15 cellular contexts compared by ENCODE assay signal in genomic region chr1:205144751-205145150, GRCh38. TPM values are rescaled to one million over a fixed set of nuclear protein-coding genes. Genes with fewer than 3 reads are reported as not detected.
DNase-seq lines count a peak whose midpoint lies in the region; ATAC-seq, FAIRE-seq and TF ChIP-seq lines count a peak whose summit lies in the region.
"Had no signal": no experiment of that assay in that cellular context is flagged by ENCODE, and none has a peak within 500 bp of the region (broad histone marks: within the 10 kb centered on the region; RNA-seq: fewer than 3 reads in every experiment).

No MANE protein-coding gene starts in this region.

- H2AFZ ChIP-seq in PC-9 (no peak overlapping the region), endothelial cell of umbilical vein (ENCODE audit: low read depth, low read length) (no peak overlapping the region)

- H3K9me1 ChIP-seq in endothelial cell of umbilical vein (replicated peaks; ENCODE audit: control insufficient read depth, extremely low read depth, insufficient read depth, low read length) = no peaks in the 10 kb centered on the region

- ATAC-seq in CD4-positive, alpha-beta T cell (ENCODE audit: poor library complexity) = no peak
- ATAC-seq: activated CD8-positive, alpha-beta memory T cell treated with anti-CD3 and anti-CD28 coated beads, Interleukin-2, amount 10 ng/mL, durations not matched to agents 7 days and 5 days had no signal

- POLR2A ChIA-PET in CD4-positive, alpha-beta T cell (lab: Charles Lee) = no interaction called here
- POLR2A ChIA-PET in PC-9 (lab: Charles Lee; ENCODE audit: unreplicated experiment) = interaction anchor here (0.9 kb wide), 1 partner anchor 177 kb away, joined by 4 read pairs; the partner anchor contains the start of gene NUAK2
- POLR2A ChIA-PET in endothelial cell of umbilical vein (lab: Charles Lee) = no interaction called here

- H3K79me2 ChIP-seq in PC-9 (ENCODE audit: low read depth) (no peaks in the 10 kb centered on the region), endothelial cell of umbilical vein (ENCODE audit: control insufficient read depth, insufficient read depth, low read length) (no peaks in the 10 kb centered on the region)

- no peaks in the 10 kb centered on the region for H3K27me3 Mint-ChIP-seq in CD4-positive, alpha-beta T cell
- H3K27me3 Mint-ChIP-seq: activated CD8-positive, alpha-beta memory T cell treated with anti-CD3 and anti-CD28 coated beads, Interleukin-2, amount 10 ng/mL, durations not matched to agents 7 days and 5 days had no signal

- no peak overlapping the region for H3K27ac ChIP-seq in CD4-positive, alpha-beta T cell (ENCODE audit: low read depth, low read length)
- H3K27ac ChIP-seq in PC-9 = no peak overlapping the region
- H3K27ac ChIP-seq in endothelial cell of umbilical vein (ENCODE audit: insufficient read depth, low read depth, low read length) = peak overlapping the region; percentile 75
- no peak overlapping the region for H3K27ac ChIP-seq in substantia nigra (ENCODE audit: low read depth, low read length, poor library complexity, severe bottlenecking)
- H3K27ac ChIP-seq in kidney (ENCODE audit: low read depth in 2 of 2, low read length in 2 of 2) = no peak overlapping the region
- H3K27ac ChIP-seq: suprapubic skin had no signal

- H3K36me3 Mint-ChIP-seq in CD4-positive, alpha-beta T cell (ENCODE audit: low read depth) = peaks cover 39% of the 10 kb centered on the region

- DNase-seq in CD4-positive, alpha-beta T cell = no peak
- DNase-seq in PC-9 (peak in 1 of 2 experiments; percentile 46), endothelial cell of umbilical vein (ENCODE audit: low read depth, low spot score) (peak; percentile 74), non-pigmented ciliary epithelial cell (ENCODE audit: low read depth) (peak; percentile 40), substantia nigra (lab: John Stamatoyannopoulos, UW) (no peak), OCI-M2 (lab: John Stamatoyannopoulos, UW; ENCODE audit: unreplicated experiment) (no peak), AML-193 (lab: John Stamatoyannopoulos, UW) (no peak), kidney (no peak)
- DNase-seq: activated CD8-positive, alpha-beta memory T cell treated with anti-CD3 and anti-CD28 coated beads, Interleukin-2, amount 10 ng/mL, durations not matched to agents 7 days and 5 days; caudate nucleus; NCI-H510A treated with DMSO at 0.1 percent for 48 hours; stimulated activated CD4-positive, alpha-beta T cell treated with anti-CD3 and anti-CD28 coated beads, Interleukin-2, amount 100 ng/mL, for 24 hours had no signal

- BruUV-seq in PC-9 (replicated peaks; lab: Mats Ljungman, UMichigan) (no TSS peak), endothelial cell of umbilical vein (replicated peaks; lab: Mats Ljungman, UMichigan) (no TSS peak)

- H3K36me3 ChIP-seq in PC-9 (ENCODE audit: low read depth) (no peaks in the 10 kb centered on the region), endothelial cell of umbilical vein (ENCODE audit: control insufficient read depth in 2 of 2, extremely low read depth in 1 of 2, insufficient read depth in 2 of 2, low read length in 2 of 2) (peaks cover 2 to 3% of the 10 kb centered on the region in 2 experiments), kidney (ENCODE audit: control insufficient read depth in 1 of 2, insufficient read depth in 2 of 2, low read length in 2 of 2) (peaks cover 8 to 14% of the 10 kb centered on the region in 2 donors)

- CTCF ChIA-PET in CD4-positive, alpha-beta T cell (lab: Charles Lee) = no interaction called here
- CTCF ChIA-PET in PC-9 (lab: Charles Lee) (interaction anchor here (0.5 to 0.6 kb wide), 4 partner anchors 28 to 341 kb away, joined by 3 to 4 read pairs (median 4); partner anchors contain the start of gene TMCC2), endothelial cell of umbilical vein (lab: Charles Lee) (interaction anchor here (0.6 to 2.6 kb wide), 14 partner anchors 13 to 155 kb away, joined by 3 to 11 read pairs (median 4); partner anchors contain the start of genes RBBP5 and TMCC2)

- no peaks in the 10 kb centered on the region for H3K9me2 ChIP-seq in PC-9 (ENCODE audit: insufficient read depth)

- TF ChIP-seq POLR2A in endothelial cell of umbilical vein (IDR thresholded peaks at IDR 0.05; ENCODE audit: low read depth, low read length) = no peak

- dilution Hi-C loops in endothelial cell of umbilical vein (cut with MboI; ENCODE audit: extremely low pct_ligation_motif_present, low sequenced_read_pairs) = no loop called here

- no peaks in the 10 kb centered on the region for H3K9me3 ChIP-seq in CD4-positive, alpha-beta T cell (ENCODE audit: control insufficient read depth, low read length)
- H3K9me3 ChIP-seq in PC-9 (ENCODE audit: insufficient read depth, low read depth) (no peaks in the 10 kb centered on the region), endothelial cell of umbilical vein (replicated peaks; ENCODE audit: control insufficient read depth, insufficient read depth, low read length) (no peaks in the 10 kb centered on the region), kidney (ENCODE audit: control insufficient read depth in 1 of 2, low read length in 2 of 2) (no peaks in the 10 kb centered on the region)
- H3K9me3 ChIP-seq: suprapubic skin had no signal

- H4K20me1 ChIP-seq in PC-9 (ENCODE audit: insufficient read depth) (no peaks in the 10 kb centered on the region), endothelial cell of umbilical vein (replicated peaks; ENCODE audit: control insufficient read depth, extremely low read depth, insufficient read depth, low read length) (no peaks in the 10 kb centered on the region)

- H3K27ac Mint-ChIP-seq in CD4-positive, alpha-beta T cell = peak overlapping the region; percentile 11
- H3K27ac Mint-ChIP-seq: activated CD8-positive, alpha-beta memory T cell treated with anti-CD3 and anti-CD28 coated beads, Interleukin-2, amount 10 ng/mL, durations not matched to agents 7 days and 5 days had no signal

- H3K9ac ChIP-seq in endothelial cell of umbilical vein (replicated peaks; ENCODE audit: extremely low read depth, insufficient read depth, low read length) (peak overlapping the region; percentile 43), kidney (ENCODE audit: low read length in 2 of 2) (no peak overlapping the region)

- no peak for TF ChIP-seq CTCF in CD4-positive, alpha-beta T cell (IDR thresholded peaks at IDR 0.05)
- TF ChIP-seq CTCF in PC-9 (conservative IDR thresholded peaks at IDR 0.05) (no peak), endothelial cell of umbilical vein (IDR thresholded peaks at IDR 0.05; ENCODE audit: extremely low read depth in 1 of 2, insufficient read depth in 1 of 2, low read depth in 1 of 2, low read length in 2 of 2) (no peak), kidney (IDR thresholded peaks at IDR 0.05; ENCODE audit: borderline replicate concordance, extremely low read depth, insufficient read depth) (no peak)

- no peak overlapping the region for H3K4me3 Mint-ChIP-seq in CD4-positive, alpha-beta T cell
- H3K4me3 Mint-ChIP-seq: activated CD8-positive, alpha-beta memory T cell treated with anti-CD3 and anti-CD28 coated beads, Interleukin-2, amount 10 ng/mL, durations not matched to agents 7 days and 5 days; neural crest cell had no signal

- peak overlapping the region; percentile 23 for H3K4me2 ChIP-seq in PC-9
- peak overlapping the region; percentile 81 for H3K4me2 ChIP-seq in endothelial cell of umbilical vein (ENCODE audit: insufficient read depth, low read length)

- H3K4me3 ChIP-seq in PC-9 = no peak overlapping the region
- H3K4me3 ChIP-seq in endothelial cell of umbilical vein (replicated peaks in 1 of 3; ENCODE audit: insufficient read depth in 1 of 3, low read depth in 1 of 3, low read length in 3 of 3) = no peak overlapping the region
- H3K4me3 ChIP-seq in kidney (ENCODE audit: low read length in 2 of 2) = no peak overlapping the region
- H3K4me3 ChIP-seq: suprapubic skin had no signal

- H3K4me1 Mint-ChIP-seq in CD4-positive, alpha-beta T cell (ENCODE audit: low read depth) = peaks cover 10% of the 10 kb centered on the region

- H3K4me1 ChIP-seq in PC-9 (replicated peaks; ENCODE audit: insufficient read depth) (peaks cover 11% of the 10 kb centered on the region), endothelial cell of umbilical vein (ENCODE audit: control insufficient read depth, extremely low read depth, insufficient read depth, low read length) (peaks cover 19% of the 10 kb centered on the region), kidney (ENCODE audit: control insufficient read depth in 1 of 2, insufficient read depth in 1 of 2, low read depth in 1 of 2, low read length in 2 of 2) (peaks cover 0 to 7% of the 10 kb centered on the region in 2 donors)

- no peaks in the 10 kb centered on the region for H3K9me3 Mint-ChIP-seq in CD4-positive, alpha-beta T cell
- H3K9me3 Mint-ChIP-seq: neural crest cell had no signal

- H3F3A ChIP-seq in PC-9 (ENCODE audit: insufficient read depth, low read depth) = peaks cover 6% of the 10 kb centered on the region; the same call in 1 of the 2 replicates

- no peaks in the 10 kb centered on the region for H3K27me3 ChIP-seq in CD4-positive, alpha-beta T cell (ENCODE audit: control insufficient read depth, insufficient read depth, low read length)
- H3K27me3 ChIP-seq in PC-9 (ENCODE audit: insufficient read depth, low read depth) (no peaks in the 10 kb centered on the region), endothelial cell of umbilical vein (ENCODE audit: control insufficient read depth in 2 of 2, insufficient read depth in 2 of 2, low read length in 2 of 2) (no peaks in the 10 kb centered on the region)
- H3K27me3 ChIP-seq: suprapubic skin had no signal

- FAIRE-seq in endothelial cell of umbilical vein (lab: Jason Lieb, UNC) (peak; percentile 67), kidney (lab: Jason Lieb, UNC) (no peak)
- FAIRE-seq: D721Med had no signal

- intact Hi-C loops in CD4-positive, alpha-beta T cell (cut with DNase I, micrococcal nuclease) = loop anchor here in 1 of 2 experiments (2.0 kb wide), 1 partner anchor 20 kb away; no protein-coding TSS in a partner anchor
- intact Hi-C loops in PC-9 (cut with micrococcal nuclease; ENCODE audit: unreplicated experiment) = no loop called here
- intact Hi-C loops in endothelial cell of umbilical vein (cut with micrococcal nuclease) = loop anchor here (1.0 kb wide), 1 partner anchor 31 kb away; no protein-coding TSS in a partner anchor
- intact Hi-C loops in kidney (cut with DNase I) = no loop called here

RNA-seq across cellular contexts. Expression of gene RBBP5, which starts 23.0 kb away (rescaled TPM):
- 10 to 100 TPM; 14.8 to 15.6 TPM for total RNA-seq in CD4-positive, alpha-beta T cell
- 17.7 and 17.9 TPM in 2 replicates for total RNA-seq in PC-9 (2021)
- 14.2 and 15.6 TPM in 2 replicates for total RNA-seq in endothelial cell of umbilical vein
- polyA plus RNA-seq in endothelial cell of umbilical vein = 4.5 and 5.8 TPM in 2 replicates
- polyA plus RNA-seq in endothelial cell of umbilical vein (2011; cell fraction: cytosol; rRNA removed) = 6.3 and 7.0 TPM in 2 replicates
- 4.5 and 6.1 TPM in 2 replicates for polyA plus RNA-seq in endothelial cell of umbilical vein (2011; cell fraction: nucleus; rRNA removed)
- polyA plus RNA-seq in endothelial cell of umbilical vein (2012) = 8.4 and 12.0 TPM in 2 replicates
- polyA minus RNA-seq in endothelial cell of umbilical vein = 15.2 and 22.1 TPM in 2 replicates
- polyA minus RNA-seq in endothelial cell of umbilical vein (2011; cell fraction: cytosol; rRNA and poly(A)+ RNA removed) = 21.1 TPM
- 5.9 and 7.1 TPM in 2 replicates for polyA minus RNA-seq in endothelial cell of umbilical vein (2011; cell fraction: nucleus; rRNA and poly(A)+ RNA removed)
- 18.2 TPM for total RNA-seq in kidney
- 6.8 TPM for polyA plus RNA-seq in kidney (ENCODE audit: insufficient read depth, low read depth, low replicate concordance)

Comparison
In these comparisons a context has a peak if more than half of its experiments do, and no peak if none do; other contexts are left out.
1. DNase-seq: peak in endothelial cell of umbilical vein (single experiment) and non-pigmented ciliary epithelial cell (single experiment); none in CD4-positive, alpha-beta T cell (0 of 10), substantia nigra (0 of 49), OCI-M2 (single experiment), AML-193 (0 of 2) and kidney (single experiment).